In the genomic region with DNA sequence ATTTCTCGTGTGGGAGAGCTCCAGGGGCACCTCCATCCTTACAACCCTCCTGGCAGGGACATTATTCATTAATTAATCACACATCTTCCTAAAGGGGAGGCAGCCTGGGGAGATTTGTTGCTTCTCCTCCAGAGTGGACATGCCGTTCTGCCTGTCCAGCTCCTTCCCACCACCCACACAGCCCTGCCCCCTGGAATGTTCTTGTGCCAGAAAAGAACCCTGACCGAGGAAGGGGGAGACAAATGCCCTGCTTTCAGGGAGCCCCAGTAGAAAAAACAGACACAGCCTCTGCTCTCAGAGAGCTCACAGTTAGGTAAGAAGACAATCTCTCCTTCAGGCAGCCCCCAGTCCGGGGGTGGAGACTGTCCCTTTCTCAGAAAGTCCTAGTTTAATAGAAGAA, we compare ENCODE assay signal across 19 cellular contexts. TPM values are rescaled to one million over a fixed set of nuclear protein-coding genes. Genes with fewer than 3 reads are reported as not detected.
"Had no signal": no experiment of that assay in that cellular context is flagged by ENCODE, and none has a peak within 500 bp of the region (broad histone marks: within the 10 kb centered on the region; RNA-seq: fewer than 3 reads in every experiment).

No MANE protein-coding gene starts in this region.

- DNase-seq: activated CD4-positive, alpha-beta T cell treated with anti-CD3 and anti-CD28 coated beads, Interleukin-2, amount 10 ng/mL, durations not matched to agents 7 days and 5 days; activated CD4-positive, CD25-positive, alpha-beta regulatory T cell; activated gamma-delta T cell treated with Interleukin-2 at 50 U/mL for 16 hours; amygdala; body of pancreas; effector memory CD4-positive, alpha-beta T cell; foreskin melanocyte; left cardiac atrium; naive thymus-derived CD4-positive, alpha-beta T cell; stimulated activated CD4-positive, alpha-beta T cell treated with anti-CD3 and anti-CD28 coated beads, Interleukin-12 subunit alpha, Interleukin-12 subunit beta, amount 100 ng/mL, for 4 hours; stimulated activated CD4-positive, alpha-beta T cell treated with anti-CD3 and anti-CD28 coated beads, Interleukin-2, amount 100 ng/mL, for 24 hours; stimulated activated naive CD4-positive, alpha-beta T cell; substantia nigra; transverse colon had no signal

- H3K27me3 ChIP-seq: right lobe of liver had no signal

- H3K9me3 ChIP-seq: body of pancreas, right lobe of liver, transverse colon had no signal

- H3K27ac ChIP-seq: body of pancreas, epithelial cell of prostate, right lobe of liver, transverse colon had no signal

- ATAC-seq: body of pancreas; left cardiac atrium; naive thymus-derived CD4-positive, alpha-beta T cell; right lobe of liver had no signal

- H3K36me3 ChIP-seq: right lobe of liver, transverse colon had no signal

- H3K4me3 ChIP-seq: body of pancreas, right lobe of liver, transverse colon had no signal

RNA-seq across cellular contexts. Expression of a gene that starts 8.5 kb away (rescaled TPM):
- polyA plus RNA-seq: naive thymus-derived CD4-positive, alpha-beta T cell had no signal

RNA-seq across cellular contexts. Expression of a gene that starts 12.0 kb away (rescaled TPM):
- total RNA-seq: mononuclear cell had no signal
- polyA plus RNA-seq: naive thymus-derived CD4-positive, alpha-beta T cell had no signal

RNA-seq across cellular contexts. Expression of a gene that starts 40.8 kb away (rescaled TPM):
- total RNA-seq: activated CD4-positive, alpha-beta T cell treated with anti-CD3 and anti-CD28 coated beads, Interleukin-2, amount 10 ng/mL, durations not matched to agents 7 days and 5 days; lung microvascular endothelial cell; naive thymus-derived CD4-positive, alpha-beta T cell; progenitor cell of endocrine pancreas had no signal
